In genomic region chr2:47504174-47504810, GRCh38 we compare ENCODE assay signal across 25 cellular contexts.
DNase-seq lines count a peak whose midpoint lies in the region; ATAC-seq, FAIRE-seq and TF ChIP-seq lines count a peak whose summit lies in the region.
"Had no signal": no experiment of that assay in that cellular context is flagged by ENCODE, and none has a peak within 500 bp of the region (broad histone marks: within the 10 kb centered on the region; RNA-seq: fewer than 3 reads in every experiment).

No MANE protein-coding gene starts in this region.

- H3K4me3 Mint-ChIP-seq in activated T-helper 17 cell treated with anti-CD3 and anti-CD28 coated beads, Interleukin-2, amount 50 U/mL, for 72 hours = no peak overlapping the region
- H3K4me3 Mint-ChIP-seq: activated CD4-positive, alpha-beta memory T cell treated with anti-CD3 and anti-CD28 coated beads, Interleukin-2, amount 10 ng/mL, durations not matched to agents 7 days and 5 days; activated naive CD8-positive, alpha-beta T cell; activated T-cell treated with anti-CD3 and anti-CD28 coated beads, Interleukin-2, amount 50 U/mL, for 72 hours; CD8-positive, alpha-beta memory T cell; naive thymus-derived CD4-positive, alpha-beta T cell had no signal

- H3K4me1 ChIP-seq in DOHH2 (ENCODE audit: control insufficient read depth, low read length) (peaks cover 75% of the 10 kb centered on the region), OCI-LY7 (ENCODE audit: insufficient read depth, low read length, poor library complexity, severe bottlenecking) (peaks cover 44% of the 10 kb centered on the region), small intestine (ENCODE audit: control insufficient read depth in 2 of 2, insufficient read depth in 1 of 2, low read depth in 1 of 2, low read length in 1 of 2) (no peaks in the 10 kb centered on the region)
- H3K4me1 ChIP-seq: pancreas had no signal

- peaks cover 39% of the 10 kb centered on the region for H3K9me3 ChIP-seq in DOHH2 (ENCODE audit: control insufficient read depth, insufficient read depth, low read length)
- peaks cover 50% of the 10 kb centered on the region for H3K9me3 ChIP-seq in OCI-LY7 (ENCODE audit: low read length)
- no peaks in the 10 kb centered on the region for H3K9me3 ChIP-seq in small intestine (ENCODE audit: control insufficient read depth, low read depth)
- H3K9me3 ChIP-seq: pancreas had no signal

- H3K4me1 Mint-ChIP-seq in activated T-helper 17 cell treated with anti-CD3 and anti-CD28 coated beads, Interleukin-2, amount 50 U/mL, for 72 hours = no peaks in the 10 kb centered on the region

- peak overlapping the region; percentile 75; the same call in 1 of the 2 replicates for H2AFZ ChIP-seq in OCI-LY7 (ENCODE audit: low read length)

- H3K27ac ChIP-seq in DOHH2 (ENCODE audit: low read depth, low read length) = peak overlapping the region; percentile 99
- peak overlapping the region; percentile 92 for H3K27ac ChIP-seq in OCI-LY7 (ENCODE audit: low read depth, low read length, poor library complexity, severe bottlenecking)
- no peak overlapping the region for H3K27ac ChIP-seq in small intestine (ENCODE audit: low read depth in 1 of 2, low read length in 1 of 2)
- H3K27ac ChIP-seq: coronary artery, foreskin keratinocyte, HL-60, pancreas had no signal

- H3K4me2 ChIP-seq in DOHH2 (ENCODE audit: low read length) = peak overlapping the region; percentile 99
- peak overlapping the region; percentile 78 for H3K4me2 ChIP-seq in OCI-LY7 (ENCODE audit: low read length)

- 90 to 94% (median 92%) methylated on average over 6 of the region's 6 CpGs for WGBS in small intestine, 3 donors

- peaks cover 18% of the 10 kb centered on the region for H3F3A ChIP-seq in DOHH2 (ENCODE audit: control insufficient read depth, insufficient read depth)

- H4K20me1 ChIP-seq in DOHH2 (ENCODE audit: control insufficient read depth, insufficient read depth, low read depth, low read length) (no peaks in the 10 kb centered on the region), OCI-LY7 (ENCODE audit: insufficient read depth, low read length) (no peaks in the 10 kb centered on the region)

- FAIRE-seq in small intestine (lab: Jason Lieb, UNC) = no peak
- FAIRE-seq: pancreas had no signal

- TF ChIP-seq CTCF in DOHH2 (IDR thresholded peaks at IDR 0.05; ENCODE audit: low read depth, low read length, poor library complexity, severe bottlenecking) = no peak
- no peak for TF ChIP-seq CTCF in OCI-LY7 (conservative IDR thresholded peaks at IDR 0.05; ENCODE audit: low read length)

- H3K4me3 ChIP-seq in DOHH2 (ENCODE audit: low read length) (peak overlapping the region; percentile 73), OCI-LY7 (ENCODE audit: low read depth, low read length, poor library complexity, severe bottlenecking) (peak overlapping the region; percentile 43), small intestine (ENCODE audit: low read depth in 1 of 2, low read length in 2 of 2) (no peak overlapping the region)
- H3K4me3 ChIP-seq: coronary artery, pancreas had no signal

- H3K27me3 Mint-ChIP-seq in activated T-helper 17 cell treated with anti-CD3 and anti-CD28 coated beads, Interleukin-2, amount 50 U/mL, for 72 hours = no peaks in the 10 kb centered on the region
- H3K27me3 Mint-ChIP-seq: activated naive CD8-positive, alpha-beta T cell had no signal

- no peaks in the 10 kb centered on the region for H3K79me2 ChIP-seq in DOHH2 (ENCODE audit: control insufficient read depth, low read length)
- no peaks in the 10 kb centered on the region for H3K79me2 ChIP-seq in OCI-LY7 (ENCODE audit: insufficient read depth, low read depth, low read length)

- BruUV-seq in OCI-LY7 (replicated peaks; lab: Mats Ljungman, UMichigan) = no TSS peak

- H3K36me3 ChIP-seq in DOHH2 (ENCODE audit: control insufficient read depth, low read length) (peaks cover 38% of the 10 kb centered on the region), OCI-LY7 (ENCODE audit: insufficient read depth, low read length) (peaks cover 36% of the 10 kb centered on the region), small intestine (ENCODE audit: control insufficient read depth in 2 of 2, insufficient read depth in 2 of 2, low read length in 2 of 2) (no peaks in the 10 kb centered on the region)
- H3K36me3 ChIP-seq: pancreas had no signal

- POLR2A ChIA-PET in OCI-LY7 (lab: Charles Lee) = interaction anchor here (0.6 to 1.7 kb wide), 5 partner anchors 11 to 191 kb away, joined by 3 to 5 read pairs (median 4); no protein-coding TSS in a partner anchor

- no peaks in the 10 kb centered on the region for H3K36me3 Mint-ChIP-seq in activated T-helper 17 cell treated with anti-CD3 and anti-CD28 coated beads, Interleukin-2, amount 50 U/mL, for 72 hours (ENCODE audit: low read depth)

- peak; percentile 68 for DNase-seq in OCI-LY7 (ENCODE audit: low spot score)
- DNase-seq in posterior cingulate gyrus = no peak
- no peak for DNase-seq in NCI-H1417 (lab: John Stamatoyannopoulos, UW)
- DNase-seq in small intestine = no peak
- DNase-seq: activated CD4-positive, alpha-beta memory T cell treated with anti-CD3 and anti-CD28 coated beads, Interleukin-2, amount 10 ng/mL, durations not matched to agents 7 days and 5 days; activated T-cell treated with anti-CD3 and anti-CD28 coated beads, Interleukin-2, amount 50 U/mL, for 72 hours; CD8-positive, alpha-beta memory T cell; DND-41; foreskin keratinocyte; KBM-7; mesenchymal stem cell; naive thymus-derived CD4-positive, alpha-beta T cell; NCI-H1092 treated with DMSO at 0.1 percent for 48 hours; NCI-H510A; pancreas; SIG-M5; stimulated activated CD4-positive, alpha-beta T cell treated with anti-CD3 and anti-CD28 coated beads, Interleukin-1b, Interleukin-23, amount 100 ng/mL, for 48 hours had no signal

- H3K27me3 ChIP-seq in DOHH2 (ENCODE audit: control insufficient read depth, low read length) = no peaks in the 10 kb centered on the region
- H3K27me3 ChIP-seq in small intestine (ENCODE audit: control insufficient read depth in 2 of 2, insufficient read depth in 2 of 2, low read length in 2 of 2) = no peaks in the 10 kb centered on the region
- H3K27me3 ChIP-seq: pancreas had no signal

- H3K9me2 ChIP-seq in DOHH2 (replicated peaks; ENCODE audit: control insufficient read depth, low read length) = no peaks in the 10 kb centered on the region
- H3K9me2 ChIP-seq in OCI-LY7 (ENCODE audit: insufficient read depth, low read length) = no peaks in the 10 kb centered on the region

- H3K27ac Mint-ChIP-seq in activated T-helper 17 cell treated with anti-CD3 and anti-CD28 coated beads, Interleukin-2, amount 50 U/mL, for 72 hours = no peak overlapping the region
- H3K27ac Mint-ChIP-seq: activated CD4-positive, alpha-beta memory T cell treated with anti-CD3 and anti-CD28 coated beads, Interleukin-2, amount 10 ng/mL, durations not matched to agents 7 days and 5 days; activated naive CD8-positive, alpha-beta T cell; activated T-cell treated with anti-CD3 and anti-CD28 coated beads, Interleukin-2, amount 50 U/mL, for 72 hours; CD8-positive, alpha-beta memory T cell; naive thymus-derived CD4-positive, alpha-beta T cell had no signal

- ATAC-seq in GM19351 (IDR thresholded peaks at IDR 0.05; ENCODE audit: unreplicated experiment) (peak; percentile 11), HG02885 (IDR thresholded peaks at IDR 0.05; ENCODE audit: poor library complexity, unreplicated experiment) (peak; percentile 21)
- no peak for ATAC-seq in activated T-helper 17 cell treated with anti-CD3 and anti-CD28 coated beads, Interleukin-2, amount 50 U/mL, for 72 hours (replicated peaks)
- ATAC-seq: activated T-cell treated with anti-CD3 and anti-CD28 coated beads, Interleukin-2, amount 50 U/mL, for 72 hours; foreskin keratinocyte; HCT116; naive thymus-derived CD4-positive, alpha-beta T cell; pancreas had no signal

- H3K9me3 Mint-ChIP-seq in activated T-helper 17 cell treated with anti-CD3 and anti-CD28 coated beads, Interleukin-2, amount 50 U/mL, for 72 hours = no peaks in the 10 kb centered on the region

- intact Hi-C loops in OCI-LY7 (cut with micrococcal nuclease; ENCODE audit: unreplicated experiment) (loop anchor here (5.0 kb wide), 4 partner anchors 67 to 278 kb away; partner anchors contain the start of gene MSH6), posterior cingulate gyrus (cut with DNase I) (no loop called here)

- CTCF ChIA-PET in OCI-LY7 (lab: Charles Lee; ENCODE audit: unreplicated experiment) = no interaction called here

Comparison
In these comparisons a context has a peak if more than half of its experiments do, and no peak if none do; other contexts are left out.
1. H3K27ac ChIP-seq: peak in DOHH2 (single experiment) and OCI-LY7 (single experiment); none in small intestine (0 of 2).
2. H3K4me3 ChIP-seq: peak in DOHH2 (single experiment) and OCI-LY7 (single experiment); none in small intestine (0 of 2).